9 cellular contexts compared by ENCODE assay signal in genomic region chr14:25042362-25043299, GRCh38. TPM values are rescaled to one million over a fixed set of nuclear protein-coding genes. Genes with fewer than 3 reads are reported as not detected.
DNase-seq lines count a peak whose midpoint lies in the region; ATAC-seq and TF ChIP-seq lines count a peak whose summit lies in the region.
"Had no signal": no experiment of that assay in that cellular context is flagged by ENCODE, and none has a peak within 500 bp of the region (broad histone marks: within the 10 kb centered on the region; RNA-seq: fewer than 3 reads in every experiment).

No MANE protein-coding gene starts in this region.

- DNase-seq in AG04449 (ENCODE audit: low read depth, low spot score) (peak; percentile 2), LNCaP clone FGC (ENCODE audit: low read depth) (peak; percentile 59), caudate nucleus (lab: John Stamatoyannopoulos, UW) (peak in 34 of 61 donors; percentile 9 to 79 (median 42)), lower lobe of right lung (no peak), Calu3 (no peak), NCI-H1048 (lab: John Stamatoyannopoulos, UW) (no peak), cortex of kidney (lab: John Stamatoyannopoulos, UW) (no peak), D341Med (ENCODE audit: low spot score) (no peak)
- DNase-seq: activated B cell treated with CpG ODN at 0.5 μM for 24 hours had no signal

- no peaks in the 10 kb centered on the region for H3K9me3 ChIP-seq in lower lobe of right lung

- H3K36me3 Mint-ChIP-seq in Calu3 (ENCODE audit: insufficient read depth, unreplicated experiment) = no peaks in the 10 kb centered on the region

- no peak overlapping the region for H3K4me3 ChIP-seq in AG04449 (ENCODE audit: low read depth, low read length)
- no peak overlapping the region for H3K4me3 ChIP-seq in LNCaP clone FGC (ENCODE audit: low read depth, low read length)
- H3K4me3 ChIP-seq in lower lobe of right lung = no peak overlapping the region

- H3K27ac Mint-ChIP-seq in Calu3 (ENCODE audit: unreplicated experiment) = no peak overlapping the region
- H3K27ac Mint-ChIP-seq: activated B cell treated with CpG ODN at 0.5 μM for 24 hours had no signal

- no peaks in the 10 kb centered on the region for H3K4me1 Mint-ChIP-seq in Calu3 (ENCODE audit: low read depth, unreplicated experiment)
- H3K4me1 Mint-ChIP-seq: activated B cell treated with CpG ODN at 0.5 μM for 24 hours had no signal

- H3K36me3 ChIP-seq in lower lobe of right lung = no peaks in the 10 kb centered on the region

- peaks cover 16% of the 10 kb centered on the region for H3K4me1 ChIP-seq in lower lobe of right lung

- intact Hi-C loops in lower lobe of right lung (cut with DNase I) = loop anchor here (10.0 kb wide), 1 partner anchor 238 kb away; no protein-coding TSS in a partner anchor
- intact Hi-C loops in Calu3 (cut with micrococcal nuclease; ENCODE audit: unreplicated experiment) = no loop called here

- ATAC-seq in lower lobe of right lung = peak; percentile 42 to 59

- TF ChIP-seq CTCF in AG04449 (IDR thresholded peaks at IDR 0.05; ENCODE audit: insufficient read depth, low read length, missing control alignments) = peak; percentile 56
- peak; percentile 80 for TF ChIP-seq CTCF in LNCaP clone FGC (IDR thresholded peaks at IDR 0.05; ENCODE audit: control insufficient read depth, extremely low read depth, insufficient read depth)
- peak; percentile 50 for TF ChIP-seq CTCF in lower lobe of right lung (IDR thresholded peaks at IDR 0.05)
- no peak for TF ChIP-seq CTCF in Calu3 (IDR thresholded peaks at IDR 0.05; ENCODE audit: unreplicated experiment)

- no TSS peak for BruUV-seq in Calu3 (replicated peaks; lab: Mats Ljungman, UMichigan)

- no peak overlapping the region for H3K4me3 Mint-ChIP-seq in Calu3 (ENCODE audit: low read depth, unreplicated experiment)
- H3K4me3 Mint-ChIP-seq: activated B cell treated with CpG ODN at 0.5 μM for 24 hours had no signal

- H3K27me3 Mint-ChIP-seq in Calu3 (ENCODE audit: unreplicated experiment) = no peaks in the 10 kb centered on the region

- H3K27me3 ChIP-seq in lower lobe of right lung (ENCODE audit: low read depth) = no peaks in the 10 kb centered on the region

- POLR2A ChIA-PET in AG04449 (lab: Yijun Ruan, JAX) = no interaction called here

- CTCF ChIA-PET in AG04449 (lab: Yijun Ruan, JAX) (interaction anchor here (1.0 to 1.3 kb wide), 3 partner anchors 23 to 236 kb away, joined by 3 to 4 read pairs (median 3); no protein-coding TSS in a partner anchor), Calu3 (lab: Charles Lee) (interaction anchor here (0.8 to 1.4 kb wide), 2 partner anchors 33 to 236 kb away, joined by 3 read pairs; no protein-coding TSS in a partner anchor)

- no peaks in the 10 kb centered on the region for H3K9me3 Mint-ChIP-seq in Calu3 (ENCODE audit: low read depth, unreplicated experiment)

- H3K27ac ChIP-seq in caudate nucleus (ENCODE audit: low read depth, low read length) (no peak overlapping the region), lower lobe of right lung (peak overlapping the region; percentile 53)

RNA-seq across cellular contexts. Expression of gene STXBP6, which starts 7.3 kb away (rescaled TPM):
- total RNA-seq in lower lobe of right lung = 29.4 TPM
- 6.4 and 7.9 TPM in 2 replicates for total RNA-seq in Calu3 (2022)

Comparison
In these comparisons a context has a peak if more than half of its experiments do, and no peak if none do; other contexts are left out.
1. DNase-seq: peak in AG04449 (single experiment), LNCaP clone FGC (single experiment) and caudate nucleus (34 of 61); none in lower lobe of right lung (single experiment), Calu3 (single experiment), NCI-H1048 (single experiment), cortex of kidney (single experiment) and D341Med (single experiment).